13 cellular contexts compared by ENCODE assay signal in the genomic region with DNA sequence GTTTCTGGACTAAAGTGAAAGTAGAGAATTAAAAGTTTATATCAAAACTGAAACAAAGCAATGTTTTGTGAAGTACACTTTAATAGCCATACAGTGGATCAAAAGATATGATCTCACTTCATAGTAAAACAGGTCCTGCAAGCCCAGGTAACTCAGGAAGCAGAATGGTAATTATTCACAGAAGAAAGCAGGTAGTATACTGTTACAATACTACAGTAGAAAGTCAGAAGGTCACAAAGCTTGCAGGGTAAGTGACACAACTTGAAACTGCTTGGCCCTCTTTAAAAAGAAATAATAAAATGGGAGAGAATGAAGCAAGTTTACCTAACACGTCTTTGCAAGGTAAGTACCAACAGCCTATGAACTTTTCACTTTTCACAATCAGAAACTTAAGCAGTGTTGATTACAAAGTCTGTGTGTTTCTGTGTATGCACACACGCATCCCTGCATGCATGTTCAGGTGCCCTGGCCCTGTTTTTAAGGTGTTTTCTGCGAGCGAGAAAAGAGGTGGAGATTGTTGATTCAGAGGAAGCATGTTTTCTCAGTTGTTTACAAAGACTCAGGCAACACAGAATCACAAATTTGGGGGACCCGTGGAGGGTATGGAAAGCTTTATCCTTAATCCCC. TPM values are rescaled to one million over a fixed set of nuclear protein-coding genes. Genes with fewer than 3 reads are reported as not detected.
A peak's percentile ranks its signal among the peaks of the same experiment; 100 is the strongest.
DNase-seq lines count a peak whose midpoint lies in the region; ATAC-seq and TF ChIP-seq lines count a peak whose summit lies in the region.
"Had no signal": no experiment of that assay in that cellular context is flagged by ENCODE, and none has a peak within 500 bp of the region (broad histone marks: within the 10 kb centered on the region; RNA-seq: fewer than 3 reads in every experiment).

Gene NAALADL2 (plus strand): TSS at position 226 of the 627 bp plus-strand sequence.

- no peaks in the 10 kb centered on the region for H3K36me3 ChIP-seq in OCI-LY3 (replicated peaks; ENCODE audit: low read depth, low read length)
- no peaks in the 10 kb centered on the region for H3K36me3 ChIP-seq in lower lobe of right lung
- no peaks in the 10 kb centered on the region for H3K36me3 ChIP-seq in tibial nerve

- H3K27ac ChIP-seq in OCI-LY3 (ENCODE audit: low read length) (no peak within 1 kb of the TSS), lower lobe of right lung (no peak within 1 kb of the TSS), tibial nerve (no peak within 1 kb of the TSS)

- H3K4me1 ChIP-seq in OCI-LY3 (ENCODE audit: low read length) (no peaks in the 10 kb centered on the region), lower lobe of right lung (no peaks in the 10 kb centered on the region), tibial nerve (no peaks in the 10 kb centered on the region)

- DNase-seq in NCI-H345 (lab: John Stamatoyannopoulos, UW): peak; percentile 3
- DNase-seq in NCI-H345 treated with DMSO at 0.1 percent for 48 hours (lab: John Stamatoyannopoulos, UW; ENCODE audit: unreplicated experiment): no peak
- DNase-seq in lower lobe of right lung: no peak
- DNase-seq in tibial nerve (ENCODE audit: low spot score in 2 of 2): no peak
- DNase-seq: activated CD4-positive, alpha-beta T cell treated with anti-CD3 and anti-CD28 coated beads, Interleukin-2, amount 50 U/mL, for 4 hours; effector memory CD8-positive, alpha-beta T cell; NCI-H1694; right cardiac atrium had no signal

- no peak for TF ChIP-seq CTCF in OCI-LY3 (IDR thresholded peaks at IDR 0.05; ENCODE audit: low read depth, low read length)
- TF ChIP-seq CTCF in lower lobe of right lung (IDR thresholded peaks at IDR 0.05): no peak
- no peak for TF ChIP-seq CTCF in tibial nerve (IDR thresholded peaks at IDR 0.05)

- ATAC-seq in lower lobe of right lung (peak; percentile 75), GM21360 (IDR thresholded peaks at IDR 0.05; ENCODE audit: unreplicated experiment) (no peak), GM18873 (IDR thresholded peaks at IDR 0.05; ENCODE audit: low FRiP score, unreplicated experiment) (no peak)
- no peak for ATAC-seq in activated T-helper 17 cell treated with anti-CD3 and anti-CD28 coated beads, Interleukin-2, amount 50 U/mL, for 72 hours (replicated peaks)
- ATAC-seq: effector memory CD8-positive, alpha-beta T cell; right cardiac atrium had no signal

- no peaks in the 10 kb centered on the region for H3K27me3 Mint-ChIP-seq in activated T-helper 17 cell treated with anti-CD3 and anti-CD28 coated beads, Interleukin-2, amount 50 U/mL, for 72 hours
- H3K27me3 Mint-ChIP-seq: activated naive CD4-positive, alpha-beta T cell treated with anti-CD3 and anti-CD28 coated beads, Interleukin-2, amount 50 U/mL, for 24 hours; effector memory CD8-positive, alpha-beta T cell had no signal

- H3K79me2 ChIP-seq in OCI-LY3 (ENCODE audit: low read length): no peaks in the 10 kb centered on the region

- no peak for TF ChIP-seq POLR2A in tibial nerve (IDR thresholded peaks at IDR 0.05)

- WGBS in tibial nerve, 2 donors: 88 to 90% methylated on average over 5 of the region's 5 CpGs

- no peaks in the 10 kb centered on the region for H3K36me3 Mint-ChIP-seq in activated T-helper 17 cell treated with anti-CD3 and anti-CD28 coated beads, Interleukin-2, amount 50 U/mL, for 72 hours (ENCODE audit: low read depth)
- H3K36me3 Mint-ChIP-seq: activated naive CD4-positive, alpha-beta T cell treated with anti-CD3 and anti-CD28 coated beads, Interleukin-2, amount 50 U/mL, for 24 hours had no signal

- H3K27ac Mint-ChIP-seq in activated T-helper 17 cell treated with anti-CD3 and anti-CD28 coated beads, Interleukin-2, amount 50 U/mL, for 72 hours: no peak within 1 kb of the TSS
- H3K27ac Mint-ChIP-seq: activated naive CD4-positive, alpha-beta T cell treated with anti-CD3 and anti-CD28 coated beads, Interleukin-2, amount 50 U/mL, for 24 hours; effector memory CD8-positive, alpha-beta T cell had no signal

- H3K4me1 Mint-ChIP-seq in activated T-helper 17 cell treated with anti-CD3 and anti-CD28 coated beads, Interleukin-2, amount 50 U/mL, for 72 hours: no peaks in the 10 kb centered on the region
- H3K4me1 Mint-ChIP-seq: activated naive CD4-positive, alpha-beta T cell treated with anti-CD3 and anti-CD28 coated beads, Interleukin-2, amount 50 U/mL, for 24 hours had no signal

- H3K9me3 Mint-ChIP-seq in activated T-helper 17 cell treated with anti-CD3 and anti-CD28 coated beads, Interleukin-2, amount 50 U/mL, for 72 hours: peaks cover 8% of the 10 kb centered on the region

- intact Hi-C loops in lower lobe of right lung (cut with DNase I): no loop called here

- no peaks in the 10 kb centered on the region for H4K20me1 ChIP-seq in OCI-LY3 (ENCODE audit: insufficient read depth, low read length)

- TF ChIP-seq EP300 in tibial nerve (IDR thresholded peaks at IDR 0.05): no peak

- H3K27me3 ChIP-seq in OCI-LY3 (ENCODE audit: low read depth, low read length): no peaks in the 10 kb centered on the region
- H3K27me3 ChIP-seq in lower lobe of right lung (ENCODE audit: low read depth): no peaks in the 10 kb centered on the region
- H3K27me3 ChIP-seq in tibial nerve: no peaks in the 10 kb centered on the region

- no peak within 1 kb of the TSS for H3K9ac ChIP-seq in OCI-LY3 (ENCODE audit: low read length)

- no peak within 1 kb of the TSS for H3K4me3 Mint-ChIP-seq in activated T-helper 17 cell treated with anti-CD3 and anti-CD28 coated beads, Interleukin-2, amount 50 U/mL, for 72 hours
- H3K4me3 Mint-ChIP-seq: activated naive CD4-positive, alpha-beta T cell treated with anti-CD3 and anti-CD28 coated beads, Interleukin-2, amount 50 U/mL, for 24 hours; effector memory CD8-positive, alpha-beta T cell had no signal

- H3K4me3 ChIP-seq in OCI-LY3 (ENCODE audit: low read length) (no peak within 1 kb of the TSS), lower lobe of right lung (peak within 1 kb of the TSS; percentile 29), tibial nerve (no peak within 1 kb of the TSS)

- H3K9me3 ChIP-seq in OCI-LY3 (ENCODE audit: insufficient read depth, low read length) (no peaks in the 10 kb centered on the region), lower lobe of right lung (no peaks in the 10 kb centered on the region), tibial nerve (no peaks in the 10 kb centered on the region)

- peak within 1 kb of the TSS; percentile 53 for H2AFZ ChIP-seq in OCI-LY3 (ENCODE audit: low read depth, low read length)

- peak within 1 kb of the TSS; percentile 36 for H3K4me2 ChIP-seq in OCI-LY3 (ENCODE audit: low read length)

RNA-seq across cellular contexts. Expression of gene NAALADL2, which starts in this region (rescaled TPM):
- total RNA-seq in lower lobe of right lung (9.8 TPM), tibial nerve (10 to 100 TPM; 10.3 to 16.7 (median 10.9) TPM)
- not detected for total RNA-seq in activated T-helper 17 cell treated with anti-CD3 and anti-CD28 coated beads, Interleukin-2, amount 50 U/mL, for 72 hours

Comparison
In these comparisons a context has a peak if more than half of its experiments do, and no peak if none do; other contexts are left out.
1. RNA of gene NAALADL2 (total RNA-seq): 10.3 to 16.7 TPM in tibial nerve and 9.8 TPM in lower lobe of right lung (single experiment); not detected in activated T-helper 17 cell treated with anti-CD3 and anti-CD28 coated beads, Interleukin-2, amount 50 U/mL, for 72 hours; every median in the first group is over 10 times any median in the second.
2. ATAC-seq: peak in lower lobe of right lung (2 of 2); none in GM21360 (single experiment), GM18873 (single experiment) and activated T-helper 17 cell treated with anti-CD3 and anti-CD28 coated beads, Interleukin-2, amount 50 U/mL, for 72 hours (single experiment).